8 cellular contexts compared by ENCODE assay signal in genomic region chrX:135985974-135986312, GRCh38. TPM values are rescaled to one million over a fixed set of nuclear protein-coding genes. Genes with fewer than 3 reads are reported as not detected.
A peak's percentile ranks its signal among the peaks of the same experiment; 100 is the strongest.
DNase-seq lines count a peak whose midpoint lies in the region; ATAC-seq and TF ChIP-seq lines count a peak whose summit lies in the region.

No MANE protein-coding gene starts in this region.

- no peaks in the 10 kb centered on the region for H4K20me1 ChIP-seq in KMS-11 (ENCODE audit: insufficient read depth)

- CTCF ChIA-PET in AG04449 (lab: Yijun Ruan, JAX) = no interaction called here

- H3K27me3 ChIP-seq in KMS-11 (ENCODE audit: insufficient read depth, low read depth) (no peaks in the 10 kb centered on the region), colonic mucosa (no peaks in the 10 kb centered on the region), mucosa of stomach (ENCODE audit: control insufficient read depth, insufficient read depth, low read length) (no peaks in the 10 kb centered on the region)

- POLR2A ChIA-PET in AG04449 (lab: Yijun Ruan, JAX) = no interaction called here

- H3K36me3 ChIP-seq in KMS-11 (ENCODE audit: insufficient read depth) (no peaks in the 10 kb centered on the region), colonic mucosa (no peaks in the 10 kb centered on the region), mucosa of stomach (ENCODE audit: control insufficient read depth, insufficient read depth, low read length) (no peaks in the 10 kb centered on the region)

- H2AFZ ChIP-seq in KMS-11 (ENCODE audit: low read depth) = peak overlapping the region; percentile 66

- no peaks in the 10 kb centered on the region for H3K79me2 ChIP-seq in KMS-11 (ENCODE audit: insufficient read depth, low read depth)

- intact Hi-C loops in colonic mucosa (cut with DNase I) = loop anchor here (10.0 kb wide), 1 partner anchor 509 kb away; the partner anchor contains the start of gene HTATSF1

- H3K9me3 ChIP-seq in colonic mucosa (no peaks in the 10 kb centered on the region), mucosa of stomach (ENCODE audit: control insufficient read depth, low read length) (no peaks in the 10 kb centered on the region)

- no peak for TF ChIP-seq CTCF in AG04449 (IDR thresholded peaks at IDR 0.05; ENCODE audit: insufficient read depth, low read length, missing control alignments)
- no peak for TF ChIP-seq CTCF in KMS-11 (conservative IDR thresholded peaks at IDR 0.05; ENCODE audit: low read depth, low read length)
- no peak for TF ChIP-seq CTCF in colonic mucosa (IDR thresholded peaks at IDR 0.05)

- H3K4me3 ChIP-seq in AG04449 (ENCODE audit: low read depth, low read length) (peak overlapping the region; percentile 73), KMS-11 (IDR thresholded peaks at IDR 0.05; ENCODE audit: insufficient read depth, low read depth, low read length) (no peak overlapping the region), colonic mucosa (peak overlapping the region; percentile 68), mucosa of stomach (ENCODE audit: low read length) (no peak overlapping the region)

- peak overlapping the region; percentile 35; the same call in 1 of the 2 replicates for H3K9ac ChIP-seq in KMS-11
- H3K9ac ChIP-seq in colonic mucosa (ENCODE audit: low read depth in 2 of 2, low read length in 2 of 2) = peak overlapping the region; percentile 70 to 74
- H3K9ac ChIP-seq in mucosa of stomach (ENCODE audit: low read length) = peak overlapping the region; percentile 70

- H3K4me1 ChIP-seq in KMS-11 (ENCODE audit: low read depth, poor library complexity, severe bottlenecking) (peaks cover 9% of the 10 kb centered on the region), colonic mucosa (peaks cover 3% of the 10 kb centered on the region), mucosa of stomach (ENCODE audit: control insufficient read depth, insufficient read depth, low read length) (peaks cover 6% of the 10 kb centered on the region)

- peak overlapping the region; percentile 63 for H3K4me2 ChIP-seq in KMS-11

- H3K27ac ChIP-seq in KMS-11 (no peak overlapping the region), colonic mucosa (no peak overlapping the region)

- ATAC-seq in HG03571 (IDR thresholded peaks at IDR 0.05; ENCODE audit: unreplicated experiment) (no peak), GM21515 (IDR thresholded peaks at IDR 0.05; ENCODE audit: unreplicated experiment) (no peak)

- DNase-seq in AG04449 (ENCODE audit: low read depth, low spot score) (no peak), colonic mucosa (no peak), 8988T (no peak), HT-29 (ENCODE audit: low spot score) (no peak)

RNA-seq across cellular contexts. Expression of gene SLC9A6, which starts 0.7 kb away (rescaled TPM):
- total RNA-seq in colonic mucosa = 10 to 100 TPM; 12.7 to 16.6 TPM
- total RNA-seq in HT-29 (2014; rRNA removed; shearing (Covaris generic)) = 5.3 and 6.3 TPM in 2 replicates

RNA-seq across cellular contexts. Expression of gene MMGT1, which starts 12.2 kb away (rescaled TPM):
- total RNA-seq in colonic mucosa = 10 to 100 TPM; 23.9 to 26.9 TPM
- 8.7 and 9.9 TPM in 2 replicates for total RNA-seq in HT-29 (2014; rRNA removed; shearing (Covaris generic))

Comparison
In these comparisons a context has a peak if more than half of its experiments do, and no peak if none do; other contexts are left out.
1. H3K4me3 ChIP-seq: peak in AG04449 (single experiment) and colonic mucosa (single experiment); none in KMS-11 (single experiment) and mucosa of stomach (single experiment).
2. Peak in every context shown above with its lines, with median percentiles within 50 percentile points of each other: H3K9ac ChIP-seq.